Comparison of ENCODE assay signal across 15 cellular contexts in the genomic region with DNA sequence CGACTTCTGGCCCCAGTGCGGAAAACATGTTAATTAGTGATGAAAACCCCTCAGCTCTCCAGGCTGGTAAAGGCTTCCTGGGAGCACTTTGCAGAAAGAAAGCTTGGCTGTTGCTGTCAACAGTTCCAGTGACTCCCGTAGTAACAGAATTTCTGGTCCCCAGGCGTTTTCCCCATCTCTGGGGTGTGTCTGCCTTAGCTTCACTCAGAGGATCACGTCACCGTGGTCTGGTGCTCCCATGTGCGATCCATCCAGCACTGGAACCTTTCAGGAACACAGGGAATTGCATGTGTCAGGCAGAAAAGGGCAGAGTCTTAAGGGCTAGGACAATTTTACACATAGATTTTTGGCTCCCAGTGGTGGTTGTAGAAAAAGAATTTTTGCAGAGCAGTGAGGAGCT.
DNase-seq lines count a peak whose midpoint lies in the region; ATAC-seq and TF ChIP-seq lines count a peak whose summit lies in the region.
"Had no signal": no experiment of that assay in that cellular context is flagged by ENCODE, and none has a peak within 500 bp of the region (broad histone marks: within the 10 kb centered on the region; RNA-seq: fewer than 3 reads in every experiment).

No MANE protein-coding gene starts in this region.

- H3K4me1 ChIP-seq in GM23248 (ENCODE audit: insufficient read depth) (peaks cover 4% of the 10 kb centered on the region), foreskin keratinocyte (no peaks in the 10 kb centered on the region), lower lobe of right lung (no peaks in the 10 kb centered on the region)

- no peak overlapping the region for H3K4me2 ChIP-seq in GM23248 (ENCODE audit: unreplicated experiment)
- H3K4me2 ChIP-seq: PC-9 had no signal

- DNase-seq in AG08395 (ENCODE audit: low spot score) = peak; percentile 64
- DNase-seq in GM23248 = peak; percentile 69
- DNase-seq in foreskin keratinocyte = no peak
- DNase-seq in lower leg skin (ENCODE audit: low spot score in 2 of 2) = peak; percentile 75 to 89
- DNase-seq in lower lobe of right lung = no peak
- DNase-seq in dermis blood vessel endothelial cell = no peak
- no peak for DNase-seq in NCI-H2107 treated with DMSO at 0.1 percent for 48 hours (lab: John Stamatoyannopoulos, UW; ENCODE audit: unreplicated experiment)
- DNase-seq: DMS 273 treated with DMSO at 0.1 percent for 48 hours, GF-D8, NCI-H1417, NCI-H1930, NCI-H774, PC-9, SHP77 had no signal

- ATAC-seq in foreskin keratinocyte (peak; percentile 46), lower lobe of right lung (no peak), GM21423 (IDR thresholded peaks at IDR 0.05; ENCODE audit: unreplicated experiment) (no peak)

- WGBS in GM23248 (ENCODE audit: low coverage in 1 of 2, low lambda C conversion rate in 2 of 2, missing lambda C conversion rate in 2 of 2), 2 experiments = 22 to 36% methylated on average over 7 of the region's 7 CpGs
- WGBS in lower leg skin, 2 donors = 52 to 59% methylated on average over 7 of the region's 7 CpGs

- intact Hi-C loops in lower leg skin (cut with DNase I; ENCODE audit: low total_unique reads) = no loop called here
- intact Hi-C loops in lower lobe of right lung (cut with DNase I) = no loop called here

- peak overlapping the region; percentile 16; the same call in 1 of the 2 replicates for H2AFZ ChIP-seq in GM23248
- H2AFZ ChIP-seq: PC-9 had no signal

- no peaks in the 10 kb centered on the region for H3F3A ChIP-seq in GM23248 (ENCODE audit: insufficient read depth)

- H3K27me3 ChIP-seq in GM23248 (replicated peaks; ENCODE audit: insufficient read depth) (no peaks in the 10 kb centered on the region), foreskin keratinocyte (peaks cover 8% of the 10 kb centered on the region), lower lobe of right lung (ENCODE audit: low read depth) (no peaks in the 10 kb centered on the region)

- H4K20me1 ChIP-seq in GM23248 (ENCODE audit: insufficient read depth) = no peaks in the 10 kb centered on the region

- no peaks in the 10 kb centered on the region for H3K9me2 ChIP-seq in GM23248 (ENCODE audit: insufficient read depth)

- in situ Hi-C loops in GM23248 (cut with MboI) = no loop called here

- H3K9ac ChIP-seq in GM23248 = no peak overlapping the region

- no peak for TF ChIP-seq POLR2A in lower leg skin (IDR thresholded peaks at IDR 0.05)

- no peak for TF ChIP-seq CTCF in foreskin keratinocyte (conservative IDR thresholded peaks at IDR 0.05)
- TF ChIP-seq CTCF in lower leg skin (IDR thresholded peaks at IDR 0.05) = no peak
- no peak for TF ChIP-seq CTCF in lower lobe of right lung (IDR thresholded peaks at IDR 0.05)

- no peak overlapping the region for H3K27ac ChIP-seq in GM23248
- no peak overlapping the region for H3K27ac ChIP-seq in foreskin keratinocyte
- no peak overlapping the region for H3K27ac ChIP-seq in lower lobe of right lung
- H3K27ac ChIP-seq: PC-9 had no signal

- H3K36me3 ChIP-seq in GM23248 (ENCODE audit: low read depth) (no peaks in the 10 kb centered on the region), lower lobe of right lung (no peaks in the 10 kb centered on the region)

- H3K79me2 ChIP-seq in GM23248 (ENCODE audit: insufficient read depth) = no peaks in the 10 kb centered on the region

- H3K9me3 ChIP-seq in GM23248 (ENCODE audit: low read depth) (no peaks in the 10 kb centered on the region), lower lobe of right lung (no peaks in the 10 kb centered on the region)

- H3K4me3 ChIP-seq in GM23248 (no peak overlapping the region), lower leg skin (ENCODE audit: low read depth, poor library complexity, severe bottlenecking) (no peak overlapping the region), lower lobe of right lung (no peak overlapping the region)
- H3K4me3 ChIP-seq: PC-9 had no signal

Comparison
In these comparisons a context has a peak if more than half of its experiments do, and no peak if none do; other contexts are left out.
1. DNase-seq: peak in AG08395 (single experiment), GM23248 (single experiment) and lower leg skin (2 of 2); none in foreskin keratinocyte (0 of 2), lower lobe of right lung (single experiment), dermis blood vessel endothelial cell (single experiment) and NCI-H2107 treated with DMSO at 0.1 percent for 48 hours (single experiment).